24 cellular contexts compared by ENCODE assay signal in the genomic region with DNA sequence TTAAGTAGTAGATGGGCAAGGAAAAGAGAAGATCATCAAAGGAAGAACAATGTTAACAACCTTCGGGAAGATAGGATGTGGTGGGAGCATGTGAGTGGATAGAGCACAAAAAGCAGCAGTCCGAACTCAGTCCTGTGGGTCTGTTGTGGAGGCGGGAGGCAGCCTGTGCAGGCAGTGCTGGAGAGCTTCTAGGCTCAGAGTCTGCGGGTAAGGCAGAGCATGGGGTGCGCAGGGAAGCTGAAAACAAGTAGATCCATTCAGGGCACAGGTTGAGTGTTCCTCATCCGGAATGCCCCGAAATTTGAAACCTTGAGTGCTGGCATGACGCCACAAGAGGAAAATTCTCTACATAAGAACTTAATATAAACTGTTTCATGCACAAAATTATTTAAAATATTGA.
"Had no signal": no experiment of that assay in that cellular context is flagged by ENCODE, and none has a peak within 500 bp of the region (broad histone marks: within the 10 kb centered on the region; RNA-seq: fewer than 3 reads in every experiment).

No MANE protein-coding gene starts in this region.

- DNase-seq: activated CD4-positive, alpha-beta T cell treated with anti-CD3 and anti-CD28 coated beads for 48 hours; activated CD4-positive, alpha-beta T cell treated with anti-CD3 and anti-CD28 coated beads, Interleukin-2, amount 50 U/mL, for 4 hours; activated CD4-positive, CD25-positive, alpha-beta regulatory T cell treated with anti-CD3 and anti-CD28 coated beads, Interleukin-2, amount 50 U/mL, for 72 hours; activated CD8-positive, alpha-beta T cell treated with anti-CD3 and anti-CD28 coated beads, Interleukin-2, amount 10 ng/mL, durations not matched to agents 7 days and 5 days; activated effector memory CD4-positive, alpha-beta T cell treated with anti-CD3 and anti-CD28 coated beads, Interleukin-2, amount 50 U/mL, for 16 hours; activated naive CD4-positive, alpha-beta T cell treated with anti-CD3 and anti-CD28 coated beads for 36 hours; activated T-cell treated with anti-CD3 and anti-CD28 coated beads, Interleukin-2, amount 50 U/mL, for 24 hours; brain microvascular endothelial cell; caudate nucleus; KG1; NCI-H1092; NCI-H1417; NCI-H1930; NCI-H345; NCI-H510A; NCI-H526 treated with DMSO at 0.1 percent for 48 hours; NK-92 treated with Interleukin-12 subunit alpha and Interleukin-12 subunit beta, amount 100 ng/mL, for 24 hours; PC-3; SHP77 had no signal

- ATAC-seq: activated CD8-positive, alpha-beta T cell treated with anti-CD3 and anti-CD28 coated beads, Interleukin-2, amount 10 ng/mL, durations not matched to agents 7 days and 5 days; PC-3 had no signal

- H3K27me3 Mint-ChIP-seq: activated naive CD8-positive, alpha-beta T cell; activated T-cell treated with anti-CD3 and anti-CD28 coated beads, Interleukin-2, amount 50 U/mL, for 24 hours had no signal

- H3K27ac Mint-ChIP-seq: activated CD8-positive, alpha-beta T cell treated with anti-CD3 and anti-CD28 coated beads, Interleukin-2, amount 10 ng/mL, durations not matched to agents 7 days and 5 days; activated naive CD4-positive, alpha-beta T cell treated with anti-CD3 and anti-CD28 coated beads for 36 hours; activated naive CD8-positive, alpha-beta T cell; activated T-cell treated with anti-CD3 and anti-CD28 coated beads, Interleukin-2, amount 50 U/mL, for 24 hours; activated T-helper 1 cell treated with anti-CD3 and anti-CD28 coated beads, Interleukin-12 subunit alpha, Interleukin-12 subunit beta, Interleukin-2, Interleukin-4 antibody, amounts not matched to agents 30 ng/mL and 10 ng/mL and 1 ng/mL, durations not matched to agents 14 hours and 24 hours and 36 hours; T-helper 1 cell treated with Interleukin-12 subunit alpha and Interleukin-12 subunit beta and Interleukin-4 antibody, amounts not matched to agents 30 μg/mL and 1 μg/mL, for 36 hours had no signal

- H3K36me3 ChIP-seq: brain microvascular endothelial cell, SJSA1 had no signal

- H3K27me3 ChIP-seq: brain microvascular endothelial cell, SJSA1 had no signal

- H3K4me3 Mint-ChIP-seq: activated CD8-positive, alpha-beta T cell treated with anti-CD3 and anti-CD28 coated beads, Interleukin-2, amount 10 ng/mL, durations not matched to agents 7 days and 5 days; activated naive CD4-positive, alpha-beta T cell treated with anti-CD3 and anti-CD28 coated beads for 36 hours; activated naive CD8-positive, alpha-beta T cell; activated T-cell treated with anti-CD3 and anti-CD28 coated beads, Interleukin-2, amount 50 U/mL, for 24 hours; activated T-helper 1 cell treated with anti-CD3 and anti-CD28 coated beads, Interleukin-12 subunit alpha, Interleukin-12 subunit beta, Interleukin-2, Interleukin-4 antibody, amounts not matched to agents 30 ng/mL and 10 ng/mL and 1 ng/mL, durations not matched to agents 14 hours and 24 hours and 36 hours; T-helper 1 cell treated with Interleukin-12 subunit alpha and Interleukin-12 subunit beta and Interleukin-4 antibody, amounts not matched to agents 30 μg/mL and 1 μg/mL, for 36 hours had no signal

- H3K27ac ChIP-seq: brain microvascular endothelial cell, coronary artery, SJSA1 had no signal

- H3K4me3 ChIP-seq: coronary artery, SJSA1 had no signal

- H3K9me3 Mint-ChIP-seq: activated T-helper 1 cell treated with anti-CD3 and anti-CD28 coated beads, Interleukin-12 subunit alpha, Interleukin-12 subunit beta, Interleukin-2, Interleukin-4 antibody, amounts not matched to agents 30 ng/mL and 10 ng/mL and 1 ng/mL, durations not matched to agents 14 hours and 24 hours and 36 hours; T-helper 1 cell treated with Interleukin-12 subunit alpha and Interleukin-12 subunit beta and Interleukin-4 antibody, amounts not matched to agents 30 μg/mL and 1 μg/mL, for 36 hours had no signal

- H3K9me3 ChIP-seq: SJSA1 had no signal

- H3K36me3 Mint-ChIP-seq: activated naive CD8-positive, alpha-beta T cell had no signal
